10 cellular contexts compared by ENCODE assay signal in genomic region chr5:96880402-96881164, GRCh38. TPM values are rescaled to one million over a fixed set of nuclear protein-coding genes. Genes with fewer than 3 reads are reported as not detected.
DNase-seq lines count a peak whose midpoint lies in the region; ATAC-seq, FAIRE-seq and TF ChIP-seq lines count a peak whose summit lies in the region.
"Had no signal": no experiment of that assay in that cellular context is flagged by ENCODE, and none has a peak within 500 bp of the region (broad histone marks: within the 10 kb centered on the region; RNA-seq: fewer than 3 reads in every experiment).

No MANE protein-coding gene starts in this region.

- H3K27ac ChIP-seq in trophoblast cell (ENCODE audit: low read depth, low read length) (no peak overlapping the region), body of pancreas (no peak overlapping the region), ovary (no peak overlapping the region)
- H3K27ac ChIP-seq: pancreas, testis had no signal

- no peak overlapping the region for H2AK5ac ChIP-seq in trophoblast cell (ENCODE audit: low read length)

- TF ChIP-seq CTCF in bronchial epithelial cell (IDR thresholded peaks at IDR 0.05; ENCODE audit: insufficient read depth, low read length, severe bottlenecking) (no peak), body of pancreas (IDR thresholded peaks at IDR 0.05) (no peak), ovary (IDR thresholded peaks at IDR 0.05) (no peak)

- H3K36me3 ChIP-seq in bronchial epithelial cell (ENCODE audit: control insufficient read depth, insufficient read depth, low read length) (no peaks in the 10 kb centered on the region), trophoblast cell (ENCODE audit: control insufficient read depth in 1 of 2, insufficient read depth in 2 of 2, low read length in 2 of 2) (no peaks in the 10 kb centered on the region), body of pancreas (replicated peaks in 1 of 2; ENCODE audit: insufficient read depth in 1 of 2, low read depth in 2 of 2) (no peaks in the 10 kb centered on the region), ovary (no peaks in the 10 kb centered on the region)
- H3K36me3 ChIP-seq: pancreas had no signal

- H3K4me2 ChIP-seq in trophoblast cell (ENCODE audit: low read length) = no peak overlapping the region

- no peak overlapping the region for H2AFZ ChIP-seq in trophoblast cell (ENCODE audit: insufficient read depth, low read length, poor library complexity)

- H3K23ac ChIP-seq in trophoblast cell (ENCODE audit: low read length) = no peak overlapping the region

- no peak overlapping the region for H2BK12ac ChIP-seq in trophoblast cell (ENCODE audit: low read length)

- H3K4me3 ChIP-seq in bronchial epithelial cell (ENCODE audit: low read depth, low read length) (no peak overlapping the region), trophoblast cell (ENCODE audit: low read depth, low read length) (no peak overlapping the region), body of pancreas (no peak overlapping the region), ovary (no peak overlapping the region)
- H3K4me3 ChIP-seq: pancreas, testis had no signal

- no peak overlapping the region for H3K4ac ChIP-seq in trophoblast cell (ENCODE audit: low read depth, low read length)

- no peak overlapping the region for H4K12ac ChIP-seq in trophoblast cell (ENCODE audit: low read depth, low read length)

- TF ChIP-seq EP300 in ovary (IDR thresholded peaks at IDR 0.05) = no peak

- no peak overlapping the region for H2BK5ac ChIP-seq in trophoblast cell (ENCODE audit: low read depth, low read length, poor library complexity)

- no peaks in the 10 kb centered on the region for H3K9me3 ChIP-seq in trophoblast cell (ENCODE audit: insufficient read depth, low read depth, low read length)
- no peaks in the 10 kb centered on the region for H3K9me3 ChIP-seq in body of pancreas
- H3K9me3 ChIP-seq in ovary = no peaks in the 10 kb centered on the region
- H3K9me3 ChIP-seq: pancreas, testis had no signal

- ATAC-seq in GM19467 (IDR thresholded peaks at IDR 0.05; ENCODE audit: unreplicated experiment) (no peak), body of pancreas (no peak)

- peak; percentile 28 for DNase-seq in GM03348 (ENCODE audit: low spot score)
- DNase-seq in NCI-H226 = peak; percentile 86
- DNase-seq in bronchial epithelial cell (ENCODE audit: low read depth) = peak; percentile 96
- DNase-seq in trophoblast cell = peak; percentile 41 to 70
- no peak for DNase-seq in body of pancreas
- no peak for DNase-seq in ovary
- DNase-seq: cortex of kidney, pancreas, testis had no signal

- TF ChIP-seq POLR2A in body of pancreas (IDR thresholded peaks at IDR 0.05) (no peak), ovary (IDR thresholded peaks at IDR 0.05) (no peak)

- H3K9ac ChIP-seq in trophoblast cell (ENCODE audit: low read length) = no peak overlapping the region

- no peaks in the 10 kb centered on the region for H3K79me2 ChIP-seq in trophoblast cell (ENCODE audit: control insufficient read depth, insufficient read depth, low read length, poor library complexity)

- no peaks in the 10 kb centered on the region for H3K4me1 ChIP-seq in trophoblast cell (ENCODE audit: control insufficient read depth in 1 of 2, insufficient read depth in 2 of 2, low read length in 2 of 2)
- peaks cover 11% of the 10 kb centered on the region for H3K4me1 ChIP-seq in body of pancreas
- no peaks in the 10 kb centered on the region for H3K4me1 ChIP-seq in ovary (ENCODE audit: insufficient read depth)
- H3K4me1 ChIP-seq: testis had no signal

- H3K27me3 ChIP-seq in bronchial epithelial cell (ENCODE audit: control insufficient read depth, insufficient read depth, low read length) (no peaks in the 10 kb centered on the region), trophoblast cell (ENCODE audit: insufficient read depth, low read length) (no peaks in the 10 kb centered on the region), body of pancreas (no peaks in the 10 kb centered on the region), ovary (no peaks in the 10 kb centered on the region)
- H3K27me3 ChIP-seq: pancreas, testis had no signal

- H2BK120ac ChIP-seq in trophoblast cell (ENCODE audit: insufficient read depth, low read length, poor library complexity) = no peak overlapping the region

- no peaks in the 10 kb centered on the region for H3K79me1 ChIP-seq in trophoblast cell (ENCODE audit: low read length)

- FAIRE-seq in bronchial epithelial cell (lab: Jason Lieb, UNC) = no peak
- FAIRE-seq: pancreas had no signal

- H3K14ac ChIP-seq in trophoblast cell (ENCODE audit: low read length) = no peak overlapping the region

- no peak overlapping the region for H4K91ac ChIP-seq in trophoblast cell (ENCODE audit: low read depth, low read length)

- H4K8ac ChIP-seq in trophoblast cell (ENCODE audit: low read depth, low read length) = no peak overlapping the region

- no CpG with 5 or more reads among the region's 4 CpGs for WGBS in trophoblast cell (ENCODE audit: extremely low coverage, insufficient coverage, insufficient read length)
- WGBS in body of pancreas, 2 donors = 86 to 88% methylated on average over 4 of the region's 4 CpGs
- WGBS in ovary, 3 donors = 94 to 96% (median 95%) methylated on average over 4 of the region's 4 CpGs

- no peak overlapping the region for H3K18ac ChIP-seq in trophoblast cell (ENCODE audit: low read length)

- intact Hi-C loops in body of pancreas (cut with DNase I) = no loop called here
- intact Hi-C loops in ovary (cut with DNase I) = no loop called here

RNA-seq across cellular contexts. Expression of gene ERAP2, which starts 4.3 kb away (rescaled TPM):
- total RNA-seq in bronchial epithelial cell (10.9 and 26.6 TPM in 2 replicates), body of pancreas (10 to 100 TPM in 1 of 2 donors, 1 to 10 TPM in 1; 7.5 to 24.7 TPM), ovary (10 to 100 TPM in 6 of 7 donors, 1 to 10 TPM in 1; 5.2 to 22.0 (median 15.9) TPM)
- polyA plus RNA-seq in trophoblast cell (2013) = 0.01 and 0.04 TPM in 2 replicates
- polyA plus RNA-seq in ovary = 10 to 100 TPM in 1 of 2 donors, 1 to 10 TPM in 1; 1.3 to 19.2 TPM

RNA-seq across cellular contexts. Expression of gene LNPEP, which starts 55.3 kb away (rescaled TPM):
- 29.8 and 30.3 TPM in 2 replicates for total RNA-seq in bronchial epithelial cell
- 4.7 TPM in 2 replicates for polyA plus RNA-seq in trophoblast cell (2013)
- total RNA-seq in body of pancreas = 10 to 100 TPM; 16.8 to 22.1 TPM
- 10 to 100 TPM; 22.1 to 45.5 (median 34.5) TPM for total RNA-seq in ovary
- polyA plus RNA-seq in ovary = 10 to 100 TPM in 1 of 2 donors, 1 to 10 TPM in 1; 7.6 to 14.2 TPM

Comparison
In these comparisons a context has a peak if more than half of its experiments do, and no peak if none do; other contexts are left out.
1. DNase-seq: peak in GM03348 (single experiment), NCI-H226 (single experiment), bronchial epithelial cell (single experiment) and trophoblast cell (2 of 2); none in body of pancreas (0 of 4) and ovary (0 of 5).